Comparison of ENCODE assay signal across 28 cellular contexts in the genomic region with DNA sequence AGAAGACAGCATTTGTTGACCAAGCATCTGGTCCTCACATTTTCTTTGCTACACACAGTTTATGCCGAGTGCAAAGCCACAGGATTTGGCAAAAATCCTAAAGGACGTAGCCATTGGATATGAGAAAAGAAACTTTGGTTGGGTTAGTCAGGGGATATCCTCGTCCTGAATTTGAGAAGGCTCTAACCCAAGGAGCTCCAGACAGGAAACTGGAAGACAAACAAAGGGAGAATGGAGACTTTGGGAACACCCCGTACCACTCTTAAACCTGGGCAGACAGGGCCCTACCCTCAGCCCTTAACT.
DNase-seq lines count a peak whose midpoint lies in the region; ATAC-seq and TF ChIP-seq lines count a peak whose summit lies in the region.
"Had no signal": no experiment of that assay in that cellular context is flagged by ENCODE, and none has a peak within 500 bp of the region (broad histone marks: within the 10 kb centered on the region; RNA-seq: fewer than 3 reads in every experiment).

No MANE protein-coding gene starts in this region.

- intact Hi-C loops in CD4-positive, alpha-beta T cell (cut with DNase I, micrococcal nuclease): no loop called here

- H3K9me2 ChIP-seq in GM23338 (ENCODE audit: insufficient read depth): no peaks in the 10 kb centered on the region

- H3K79me1 ChIP-seq in mesenchymal stem cell (replicated peaks; ENCODE audit: low read length, poor library complexity, severe bottlenecking): no peaks in the 10 kb centered on the region

- H2BK120ac ChIP-seq in mesenchymal stem cell (ENCODE audit: low read depth, low read length): no peak overlapping the region

- no peaks in the 10 kb centered on the region for H4K20me1 ChIP-seq in GM23338 (replicated peaks; ENCODE audit: insufficient read depth)

- no peak overlapping the region for H3K23ac ChIP-seq in mesenchymal stem cell (ENCODE audit: low read length in 2 of 2)

- H3K27ac ChIP-seq in GM23338 (ENCODE audit: low read depth) (no peak overlapping the region), mesenchymal stem cell (ENCODE audit: low read length, poor library complexity, severe bottlenecking) (no peak overlapping the region), SJCRH30 (no peak overlapping the region)
- H3K27ac ChIP-seq in CD4-positive, alpha-beta T cell (ENCODE audit: low read depth, low read length): no peak overlapping the region
- H3K27ac ChIP-seq: lower lobe of right lung, SK-N-MC, thoracic aorta, WERI-Rb-1 had no signal

- no peak for TF ChIP-seq CTCF in AG04449 (IDR thresholded peaks at IDR 0.05; ENCODE audit: insufficient read depth, low read length, missing control alignments)
- TF ChIP-seq CTCF in GM23338 (conservative IDR thresholded peaks at IDR 0.05; ENCODE audit: low read depth in 2 of 2): no peak
- no peak for TF ChIP-seq CTCF in astrocyte of the cerebellum (IDR thresholded peaks at IDR 0.05; ENCODE audit: low read depth, low read length, missing control alignments)
- no peak for TF ChIP-seq CTCF in CD4-positive, alpha-beta T cell (IDR thresholded peaks at IDR 0.05)

- H3K9me3 Mint-ChIP-seq in GM23338: peaks cover 9% of the 10 kb centered on the region
- no peaks in the 10 kb centered on the region for H3K9me3 Mint-ChIP-seq in effector memory CD8-positive, alpha-beta T cell
- no peaks in the 10 kb centered on the region for H3K9me3 Mint-ChIP-seq in CD4-positive, alpha-beta T cell
- H3K9me3 Mint-ChIP-seq: activated CD4-positive, alpha-beta T cell treated with anti-CD3 and anti-CD28 coated beads, Interleukin-2, amount 10 ng/mL, durations not matched to agents 7 days and 5 days; activated T-helper 1 cell treated with anti-CD3 and anti-CD28 coated beads, Interleukin-12 subunit alpha, Interleukin-12 subunit beta, Interleukin-2, Interleukin-4 antibody, amounts not matched to agents 30 ng/mL and 10 ng/mL and 1 ng/mL, durations not matched to agents 14 hours and 24 hours and 36 hours; stimulated activated naive B cell treated with anti-CD40 and anti-IgM and Interleukin-4, amounts not matched to agents 10 μg/mL and 1 μg/mL and 100 μg/mL, for 72 hours had no signal

- POLR2A ChIA-PET in AG04449 (lab: Yijun Ruan, JAX): interaction anchor here (0.7 to 1.4 kb wide), 4 partner anchors 80 to 689 kb away, joined by 3 to 5 read pairs (median 4); no protein-coding TSS in a partner anchor
- POLR2A ChIA-PET in CD4-positive, alpha-beta T cell (lab: Charles Lee): no interaction called here

- H3K18ac ChIP-seq in mesenchymal stem cell (ENCODE audit: low read depth in 1 of 2, low read length in 2 of 2): no peak overlapping the region

- peaks cover 1% of the 10 kb centered on the region for H3K27me3 Mint-ChIP-seq in GM23338 (ENCODE audit: insufficient read depth, low read depth, poor library complexity)
- H3K27me3 Mint-ChIP-seq in effector memory CD8-positive, alpha-beta T cell: peaks cover 40 to 44% of the 10 kb centered on the region in 2 donors
- H3K27me3 Mint-ChIP-seq in CD4-positive, alpha-beta T cell: peaks cover 4% of the 10 kb centered on the region

- no peak overlapping the region for H3K14ac ChIP-seq in mesenchymal stem cell (ENCODE audit: low read length in 2 of 2)

- peaks cover 10% of the 10 kb centered on the region; the same call in 2 of the 3 replicates for H3K4me1 Mint-ChIP-seq in GM23338
- H3K4me1 Mint-ChIP-seq in effector memory CD8-positive, alpha-beta T cell (ENCODE audit: low read depth in 2 of 2): peaks cover 0 to 3% of the 10 kb centered on the region in 2 donors
- no peaks in the 10 kb centered on the region for H3K4me1 Mint-ChIP-seq in CD4-positive, alpha-beta T cell (ENCODE audit: low read depth)
- H3K4me1 Mint-ChIP-seq: activated CD4-positive, alpha-beta T cell treated with anti-CD3 and anti-CD28 coated beads, Interleukin-2, amount 10 ng/mL, durations not matched to agents 7 days and 5 days; activated CD8-positive, alpha-beta memory T cell treated with anti-CD3 and anti-CD28 coated beads, Interleukin-2, amount 10 ng/mL, durations not matched to agents 7 days and 5 days; stimulated activated naive B cell treated with anti-CD40 and anti-IgM and Interleukin-4, amounts not matched to agents 10 μg/mL and 1 μg/mL and 100 μg/mL, for 72 hours had no signal

- ATAC-seq in GM23338 (no peak), GM21528 (IDR thresholded peaks at IDR 0.05; ENCODE audit: low FRiP score, unreplicated experiment) (no peak)
- ATAC-seq in effector memory CD8-positive, alpha-beta T cell (replicated peaks): no peak
- ATAC-seq in CD4-positive, alpha-beta T cell (ENCODE audit: poor library complexity): no peak
- ATAC-seq: activated CD8-positive, alpha-beta memory T cell treated with anti-CD3 and anti-CD28 coated beads, Interleukin-2, amount 10 ng/mL, durations not matched to agents 7 days and 5 days; GM12878; lower lobe of right lung; stimulated activated naive B cell treated with anti-CD40 and anti-IgM and Interleukin-4, amounts not matched to agents 10 μg/mL and 1 μg/mL and 100 μg/mL, for 72 hours had no signal

- no peak overlapping the region for H3K4ac ChIP-seq in mesenchymal stem cell (ENCODE audit: low read depth in 1 of 2, low read length in 2 of 2)

- no peak overlapping the region for H4K8ac ChIP-seq in mesenchymal stem cell (ENCODE audit: low read length)

- H3K4me3 ChIP-seq in AG04449 (ENCODE audit: low read depth, low read length): no peak overlapping the region
- H3K4me3 ChIP-seq in GM23338: no peak overlapping the region
- no peak overlapping the region for H3K4me3 ChIP-seq in astrocyte of the cerebellum (ENCODE audit: low read depth, low read length)
- no peak overlapping the region for H3K4me3 ChIP-seq in mesenchymal stem cell (ENCODE audit: insufficient read depth in 1 of 2, low read depth in 1 of 2, low read length in 2 of 2)
- no peak overlapping the region for H3K4me3 ChIP-seq in SJCRH30
- H3K4me3 ChIP-seq: GM12878, lower lobe of right lung, SK-N-MC, thoracic aorta had no signal

- H3K27me3 ChIP-seq in GM23338 (ENCODE audit: insufficient read depth): no peaks in the 10 kb centered on the region
- peaks cover 13 to 84% of the 10 kb centered on the region in 2 experiments for H3K27me3 ChIP-seq in mesenchymal stem cell (ENCODE audit: control insufficient read depth in 1 of 2, insufficient read depth in 1 of 2, low read length in 2 of 2)
- H3K27me3 ChIP-seq in SJCRH30: no peaks in the 10 kb centered on the region
- H3K27me3 ChIP-seq in CD4-positive, alpha-beta T cell (ENCODE audit: control insufficient read depth, insufficient read depth, low read length): peaks cover 6% of the 10 kb centered on the region

- H3K9me3 ChIP-seq in mesenchymal stem cell (ENCODE audit: control insufficient read depth, low read length) (no peaks in the 10 kb centered on the region), SJCRH30 (replicated peaks) (no peaks in the 10 kb centered on the region)
- no peaks in the 10 kb centered on the region for H3K9me3 ChIP-seq in CD4-positive, alpha-beta T cell (ENCODE audit: control insufficient read depth, low read length)
- H3K9me3 ChIP-seq: lower lobe of right lung, thoracic aorta had no signal

- no peak overlapping the region for H3K4me2 ChIP-seq in GM23338
- H3K4me2 ChIP-seq in mesenchymal stem cell (ENCODE audit: low read length, poor library complexity, severe bottlenecking): no peak overlapping the region

- peak overlapping the region; percentile 87 for H2AK5ac ChIP-seq in mesenchymal stem cell (ENCODE audit: low read length, severe bottlenecking)

- CTCF ChIA-PET in AG04449 (lab: Yijun Ruan, JAX): interaction anchor here (0.7 to 13.4 kb wide), 9 partner anchors 10 to 700 kb away, joined by 3 to 154 read pairs (median 4); no protein-coding TSS in a partner anchor
- CTCF ChIA-PET in CD4-positive, alpha-beta T cell (lab: Charles Lee): interaction anchor here (0.6 to 1.0 kb wide), 2 partner anchors 346 to 519 kb away, joined by 3 read pairs; no protein-coding TSS in a partner anchor

- DNase-seq in AG04449 (ENCODE audit: low read depth, low spot score) (peak; percentile 2), GM23338 (ENCODE audit: low spot score) (no peak), astrocyte of the cerebellum (ENCODE audit: low read depth) (peak; percentile 91), mesenchymal stem cell (no peak), SJCRH30 (no peak)
- no peak for DNase-seq in effector memory CD8-positive, alpha-beta T cell
- DNase-seq in CD4-positive, alpha-beta T cell: no peak
- DNase-seq: activated CD4-positive, alpha-beta T cell treated with anti-CD3 and anti-CD28 coated beads, Interleukin-2, amount 10 ng/mL, durations not matched to agents 7 days and 5 days; activated CD8-positive, alpha-beta memory T cell treated with anti-CD3 and anti-CD28 coated beads, Interleukin-2, amount 10 ng/mL, durations not matched to agents 7 days and 5 days; activated naive CD4-positive, alpha-beta T cell treated with anti-CD3 and anti-CD28 coated beads, Interleukin-2, amount 50 U/mL, for 16 hours; C1 segment of cervical spinal cord; cerebellar nuclear complex; DMS 273 treated with DMSO at 0.1 percent for 48 hours; effector CD4-positive, alpha-beta T cell; GF-D8; kidney; lower lobe of right lung; NCI-H2107; NCI-H510A; NK-92 treated with Interleukin-12 subunit alpha and Interleukin-12 subunit beta, amount 100 ng/mL, for 24 hours; small intestine; stimulated activated naive B cell treated with anti-CD40 and anti-IgM and Interleukin-4, amounts not matched to agents 10 μg/mL and 1 μg/mL and 100 μg/mL, for 72 hours; WERI-Rb-1 had no signal

- no peaks in the 10 kb centered on the region for H3F3A ChIP-seq in GM23338 (replicated peaks; ENCODE audit: low read depth)

- H2BK12ac ChIP-seq in mesenchymal stem cell (ENCODE audit: low read length in 2 of 2): no peak overlapping the region

- no peak overlapping the region for H3K4me3 Mint-ChIP-seq in GM23338
- H3K4me3 Mint-ChIP-seq in effector memory CD8-positive, alpha-beta T cell: no peak overlapping the region
- no peak overlapping the region for H3K4me3 Mint-ChIP-seq in CD4-positive, alpha-beta T cell
- H3K4me3 Mint-ChIP-seq: activated CD4-positive, alpha-beta T cell treated with anti-CD3 and anti-CD28 coated beads, Interleukin-2, amount 10 ng/mL, durations not matched to agents 7 days and 5 days; activated CD8-positive, alpha-beta memory T cell treated with anti-CD3 and anti-CD28 coated beads, Interleukin-2, amount 10 ng/mL, durations not matched to agents 7 days and 5 days; activated T-helper 1 cell treated with anti-CD3 and anti-CD28 coated beads, Interleukin-12 subunit alpha, Interleukin-12 subunit beta, Interleukin-2, Interleukin-4 antibody, amounts not matched to agents 30 ng/mL and 10 ng/mL and 1 ng/mL, durations not matched to agents 14 hours and 24 hours and 36 hours; stimulated activated naive B cell treated with anti-CD40 and anti-IgM and Interleukin-4, amounts not matched to agents 10 μg/mL and 1 μg/mL and 100 μg/mL, for 72 hours had no signal

- H2AFZ ChIP-seq in GM23338 (peak overlapping the region; percentile 59; the same call in 1 of the 2 replicates), mesenchymal stem cell (ENCODE audit: low read depth, low read length) (no peak overlapping the region)

- no peaks in the 10 kb centered on the region for H3K79me2 ChIP-seq in GM23338 (replicated peaks; ENCODE audit: insufficient read depth)

- peaks cover 9% of the 10 kb centered on the region for H3K36me3 Mint-ChIP-seq in GM23338 (ENCODE audit: low read depth)
- no peaks in the 10 kb centered on the region for H3K36me3 Mint-ChIP-seq in effector memory CD8-positive, alpha-beta T cell (ENCODE audit: insufficient read depth)
- no peaks in the 10 kb centered on the region for H3K36me3 Mint-ChIP-seq in CD4-positive, alpha-beta T cell (ENCODE audit: low read depth)
- H3K36me3 Mint-ChIP-seq: activated CD8-positive, alpha-beta memory T cell treated with anti-CD3 and anti-CD28 coated beads, Interleukin-2, amount 10 ng/mL, durations not matched to agents 7 days and 5 days; stimulated activated naive B cell treated with anti-CD40 and anti-IgM and Interleukin-4, amounts not matched to agents 10 μg/mL and 1 μg/mL and 100 μg/mL, for 72 hours had no signal

- 89% methylated on average over 4 of the region's 4 CpGs for WGBS in mesenchymal stem cell

- H4K91ac ChIP-seq in mesenchymal stem cell (ENCODE audit: low read length): no peak overlapping the region

- H2BK5ac ChIP-seq in mesenchymal stem cell (ENCODE audit: low read depth, low read length, poor library complexity, severe bottlenecking): no peak overlapping the region

- in situ Hi-C loops in astrocyte of the cerebellum (cut with HindIII; ENCODE audit: low sequenced_read_pairs): no loop called here

- no peak overlapping the region for H3K9ac ChIP-seq in mesenchymal stem cell (ENCODE audit: low read length)

- H3K4me1 ChIP-seq in GM23338 (ENCODE audit: insufficient read depth): no peaks in the 10 kb centered on the region; the same call in 1 of the 2 replicates
- peaks cover 6% of the 10 kb centered on the region for H3K4me1 ChIP-seq in mesenchymal stem cell (ENCODE audit: control insufficient read depth, insufficient read depth, low read depth, low read length)
- peaks cover 10% of the 10 kb centered on the region for H3K4me1 ChIP-seq in SJCRH30
- H3K4me1 ChIP-seq: lower lobe of right lung had no signal

- H3K27ac Mint-ChIP-seq in GM23338: no peak overlapping the region
- H3K27ac Mint-ChIP-seq in effector memory CD8-positive, alpha-beta T cell: no peak overlapping the region
- no peak overlapping the region for H3K27ac Mint-ChIP-seq in CD4-positive, alpha-beta T cell
- H3K27ac Mint-ChIP-seq: activated CD4-positive, alpha-beta T cell treated with anti-CD3 and anti-CD28 coated beads, Interleukin-2, amount 10 ng/mL, durations not matched to agents 7 days and 5 days; activated CD8-positive, alpha-beta memory T cell treated with anti-CD3 and anti-CD28 coated beads, Interleukin-2, amount 10 ng/mL, durations not matched to agents 7 days and 5 days; activated T-helper 1 cell treated with anti-CD3 and anti-CD28 coated beads, Interleukin-12 subunit alpha, Interleukin-12 subunit beta, Interleukin-2, Interleukin-4 antibody, amounts not matched to agents 30 ng/mL and 10 ng/mL and 1 ng/mL, durations not matched to agents 14 hours and 24 hours and 36 hours; stimulated activated naive B cell treated with anti-CD40 and anti-IgM and Interleukin-4, amounts not matched to agents 10 μg/mL and 1 μg/mL and 100 μg/mL, for 72 hours had no signal

- no peak overlapping the region for H2BK15ac ChIP-seq in mesenchymal stem cell (ENCODE audit: low read depth, poor library complexity, severe bottlenecking)

- no peaks in the 10 kb centered on the region for H3K36me3 ChIP-seq in GM23338 (ENCODE audit: insufficient read depth)
- no peaks in the 10 kb centered on the region for H3K36me3 ChIP-seq in mesenchymal stem cell (ENCODE audit: control insufficient read depth in 1 of 2, insufficient read depth in 2 of 2, low read depth in 1 of 2, low read length in 2 of 2)
- H3K36me3 ChIP-seq in SJCRH30: no peaks in the 10 kb centered on the region
- H3K36me3 ChIP-seq: lower lobe of right lung, thoracic aorta, WERI-Rb-1 had no signal

Comparison
In these comparisons a context has a peak if more than half of its experiments do, and no peak if none do; other contexts are left out.
1. DNase-seq: peak in AG04449 (single experiment) and astrocyte of the cerebellum (single experiment); none in GM23338 (single experiment), mesenchymal stem cell (single experiment), effector memory CD8-positive, alpha-beta T cell (0 of 3), SJCRH30 (0 of 2) and CD4-positive, alpha-beta T cell (0 of 10).